Comparison of ENCODE assay signal across 8 cellular contexts in the genomic region with DNA sequence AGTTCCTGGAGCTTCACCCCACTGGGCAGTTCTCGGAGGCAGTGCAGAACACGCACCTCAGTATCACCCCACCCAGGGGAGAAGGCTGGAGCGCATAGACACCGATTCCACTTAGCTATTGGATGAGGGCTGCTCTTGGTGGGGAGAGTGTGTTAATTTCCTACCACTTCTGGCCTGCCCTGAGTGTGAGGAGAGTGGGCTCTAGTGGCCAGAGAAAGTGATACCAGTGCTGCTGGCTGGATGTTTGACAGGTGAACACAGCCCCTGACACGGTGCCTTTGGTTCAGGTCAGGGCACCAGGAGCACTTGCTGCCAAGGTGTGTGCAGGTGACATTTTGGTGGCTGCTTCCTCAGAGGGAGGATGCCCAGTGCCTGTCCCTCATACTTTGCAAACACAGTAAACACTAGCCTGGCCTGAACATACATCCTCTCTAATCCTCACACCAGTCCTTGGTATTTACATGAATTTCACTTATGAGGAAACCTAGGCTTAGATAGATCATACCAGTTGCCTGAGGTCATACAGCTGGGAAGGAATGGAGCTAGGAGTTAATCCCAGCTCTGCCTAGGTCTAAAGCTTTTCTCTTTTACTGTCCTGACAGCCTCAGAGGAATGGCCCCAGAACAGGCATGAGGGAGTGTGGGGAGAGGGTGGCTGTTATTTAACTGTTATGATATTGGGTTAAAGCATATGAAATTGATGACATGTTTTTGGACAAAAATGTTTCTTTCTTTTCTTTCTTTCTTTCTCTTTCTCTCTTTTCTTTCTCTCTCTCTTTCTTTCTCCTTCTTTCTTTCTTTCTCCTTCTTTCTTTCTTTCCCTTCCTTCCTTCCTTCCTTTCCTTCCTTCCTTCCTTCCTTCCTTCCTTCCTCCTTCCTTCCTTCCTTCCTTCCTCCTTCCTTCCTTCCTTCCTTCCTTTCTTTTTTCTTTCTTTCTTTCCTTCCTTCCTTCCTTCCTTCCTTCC. TPM values are rescaled to one million over a fixed set of nuclear protein-coding genes. Genes with fewer than 3 reads are reported as not detected.
DNase-seq lines count a peak whose midpoint lies in the region; ATAC-seq and TF ChIP-seq lines count a peak whose summit lies in the region.

No MANE protein-coding gene starts in this region.

- H3K27me3 Mint-ChIP-seq in activated T-cell treated with anti-CD3 and anti-CD28 coated beads, Interleukin-2, amount 50 U/mL, for 24 hours = peaks cover 35% of the 10 kb centered on the region

- H3K9me3 Mint-ChIP-seq in activated T-cell treated with anti-CD3 and anti-CD28 coated beads, Interleukin-2, amount 50 U/mL, for 24 hours = no peaks in the 10 kb centered on the region

- no peak overlapping the region for H3K4me3 ChIP-seq in fibroblast of the aortic adventitia (ENCODE audit: low read depth, low read length)
- H3K4me3 ChIP-seq in spleen = no peak overlapping the region

- ATAC-seq in HG03354 (IDR thresholded peaks at IDR 0.05; ENCODE audit: poor library complexity, severe bottlenecking, unreplicated experiment) (peak; percentile 74), SK-N-SH treated with all-trans-retinoic acid at 6 μM for 48 hours (peak; percentile 67), GM19328 (IDR thresholded peaks at IDR 0.05; ENCODE audit: unreplicated experiment) (no peak)

- H3K27ac ChIP-seq in spleen = no peak overlapping the region

- no peaks in the 10 kb centered on the region for H3K9me3 ChIP-seq in spleen

- peaks cover 26% of the 10 kb centered on the region for H3K4me1 Mint-ChIP-seq in activated T-cell treated with anti-CD3 and anti-CD28 coated beads, Interleukin-2, amount 50 U/mL, for 24 hours (ENCODE audit: low read depth)

- WGBS in spleen, 5 donors = 7 to 18% (median 13%) methylated on average over 5 of the region's 5 CpGs

- intact Hi-C loops in spleen (cut with DNase I; ENCODE audit: low total_unique reads) = no loop called here

- TF ChIP-seq CTCF in fibroblast of the aortic adventitia (IDR thresholded peaks at IDR 0.05; ENCODE audit: insufficient read depth, low read length) = peak; percentile 26
- TF ChIP-seq CTCF in spleen (IDR thresholded peaks at IDR 0.05 in 8 of 11, conservative IDR thresholded peaks at IDR 0.05 in 3 of 11) = peak in 8 of 11 experiments; percentile 42 to 61 (median 49)

- H3K4me3 Mint-ChIP-seq in activated T-cell treated with anti-CD3 and anti-CD28 coated beads, Interleukin-2, amount 50 U/mL, for 24 hours = no peak overlapping the region

- peaks cover 0 to 46% (median 0%) of the 10 kb centered on the region in 7 donors for H3K27me3 ChIP-seq in spleen (replicated peaks in 1 of 7)

- TF ChIP-seq POLR2A in spleen (IDR thresholded peaks at IDR 0.05) = no peak

- DNase-seq in activated T-cell treated with anti-CD3 and anti-CD28 coated beads, Interleukin-2, amount 50 U/mL, for 24 hours = no peak
- no peak for DNase-seq in activated T-cell treated with anti-CD3 and anti-CD28 coated beads, Interleukin-2, amount 50 U/mL, for 48 hours
- DNase-seq in fibroblast of the aortic adventitia (ENCODE audit: low read depth) (peak; percentile 9), spleen (no peak), AG20443 (ENCODE audit: low spot score) (no peak)

- H3K4me1 ChIP-seq in spleen = peaks cover 0 to 23% (median 12%) of the 10 kb centered on the region in 6 donors

- peaks cover 0 to 39% (median 0%) of the 10 kb centered on the region in 6 donors for H3K36me3 ChIP-seq in spleen

- H3K27ac Mint-ChIP-seq in activated T-cell treated with anti-CD3 and anti-CD28 coated beads, Interleukin-2, amount 50 U/mL, for 24 hours = peak overlapping the region; percentile 12

- H3K36me3 Mint-ChIP-seq in activated T-cell treated with anti-CD3 and anti-CD28 coated beads, Interleukin-2, amount 50 U/mL, for 24 hours (ENCODE audit: low read depth) = no peaks in the 10 kb centered on the region

TF ChIP-seq in SK-N-SH treated with all-trans-retinoic acid at 6 μM for 48 hours, 23 proteins besides CTCF, POLR2A, EP300 and RAD21:
- TF ChIP-seq TCF4 (CRISPR knock-in tag; IDR thresholded peaks at IDR 0.05; ENCODE audit: borderline replicate concordance) = no peak
- TF ChIP-seq, protein P1, sequence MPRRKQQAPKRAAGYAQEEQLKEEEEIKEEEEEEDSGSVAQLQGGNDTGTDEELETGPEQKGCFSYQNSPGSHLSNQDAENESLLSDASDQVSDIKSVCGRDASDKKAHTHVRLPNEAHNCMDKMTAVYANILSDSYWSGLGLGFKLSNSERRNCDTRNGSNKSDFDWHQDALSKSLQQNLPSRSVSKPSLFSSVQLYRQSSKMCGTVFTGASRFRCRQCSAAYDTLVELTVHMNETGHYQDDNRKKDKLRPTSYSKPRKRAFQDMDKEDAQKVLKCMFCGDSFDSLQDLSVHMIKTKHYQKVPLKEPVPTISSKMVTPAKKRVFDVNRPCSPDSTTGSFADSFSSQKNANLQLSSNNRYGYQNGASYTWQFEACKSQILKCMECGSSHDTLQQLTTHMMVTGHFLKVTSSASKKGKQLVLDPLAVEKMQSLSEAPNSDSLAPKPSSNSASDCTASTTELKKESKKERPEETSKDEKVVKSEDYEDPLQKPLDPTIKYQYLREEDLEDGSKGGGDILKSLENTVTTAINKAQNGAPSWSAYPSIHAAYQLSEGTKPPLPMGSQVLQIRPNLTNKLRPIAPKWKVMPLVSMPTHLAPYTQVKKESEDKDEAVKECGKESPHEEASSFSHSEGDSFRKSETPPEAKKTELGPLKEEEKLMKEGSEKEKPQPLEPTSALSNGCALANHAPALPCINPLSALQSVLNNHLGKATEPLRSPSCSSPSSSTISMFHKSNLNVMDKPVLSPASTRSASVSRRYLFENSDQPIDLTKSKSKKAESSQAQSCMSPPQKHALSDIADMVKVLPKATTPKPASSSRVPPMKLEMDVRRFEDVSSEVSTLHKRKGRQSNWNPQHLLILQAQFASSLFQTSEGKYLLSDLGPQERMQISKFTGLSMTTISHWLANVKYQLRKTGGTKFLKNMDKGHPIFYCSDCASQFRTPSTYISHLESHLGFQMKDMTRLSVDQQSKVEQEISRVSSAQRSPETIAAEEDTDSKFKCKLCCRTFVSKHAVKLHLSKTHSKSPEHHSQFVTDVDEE (CRISPR knock-in tag; IDR thresholded peaks at IDR 0.05) = no peak
- no peak for TF ChIP-seq ZC3H10 (CRISPR knock-in tag; IDR thresholded peaks at IDR 0.05)

RNA-seq across cellular contexts. Expression of gene ITGAX, which starts 21.0 kb away (rescaled TPM):
- total RNA-seq in fibroblast of the aortic adventitia (ENCODE audit: low replicate concordance) (not detected in 2 replicates), spleen (100 to 1,000 TPM in 5 of 7 donors, 10 to 100 TPM in 2; 52.1 to 330 (median 161) TPM)
- 10 to 100 TPM in 2 of 3 donors, 1 to 10 TPM in 1; 8.9 to 45.5 (median 30.5) TPM for polyA plus RNA-seq in spleen

RNA-seq across cellular contexts. Expression of gene ITGAD, which starts 59.2 kb away (rescaled TPM):
- total RNA-seq in fibroblast of the aortic adventitia (ENCODE audit: low replicate concordance) (not detected in 2 replicates), spleen (10 to 100 TPM in 6 of 7 donors, 1 to 10 TPM in 1; 6.7 to 25.8 (median 19.3) TPM)
- 1 to 10 TPM; 1.2 to 3.5 (median 2.3) TPM for polyA plus RNA-seq in spleen

Comparison
In these comparisons a context has a peak if more than half of its experiments do, and no peak if none do; other contexts are left out.
1. RNA of gene ITGAX, which starts 21.0 kb away (total RNA-seq): 52.1 to 330 TPM in spleen; not detected in fibroblast of the aortic adventitia; every median in the first group is over 10 times any median in the second.